In genomic region chr5:14414615-14415515, GRCh38 we compare ENCODE assay signal across 8 cellular contexts.
DNase-seq lines count a peak whose midpoint lies in the region; ATAC-seq and TF ChIP-seq lines count a peak whose summit lies in the region.

No MANE protein-coding gene starts in this region.

- H3K9me3 Mint-ChIP-seq in CD8-positive, alpha-beta memory T cell, result no peaks in the 10 kb centered on the region

- intact Hi-C loops in tibial artery (cut with DNase I; ENCODE audit: low total_unique reads), result no loop called here

- no peak for TF ChIP-seq CTCF in tibial artery (IDR thresholded peaks at IDR 0.05)

- peaks cover 0 to 9% of the 10 kb centered on the region in 2 donors for H3K27me3 Mint-ChIP-seq in CD8-positive, alpha-beta memory T cell

- H3K4me1 ChIP-seq in CD8-positive, alpha-beta memory T cell (ENCODE audit: insufficient read depth, low read length), result peaks cover 31% of the 10 kb centered on the region
- H3K4me1 ChIP-seq in effector memory CD4-positive, alpha-beta T cell (ENCODE audit: control insufficient read depth, insufficient read depth, low read length, poor library complexity, severe bottlenecking), result peaks cover 33% of the 10 kb centered on the region
- no peaks in the 10 kb centered on the region for H3K4me1 ChIP-seq in tibial artery

- H3K27me3 ChIP-seq in CD8-positive, alpha-beta memory T cell (ENCODE audit: insufficient read depth, low read length, poor library complexity, severe bottlenecking), result no peaks in the 10 kb centered on the region
- no peaks in the 10 kb centered on the region for H3K27me3 ChIP-seq in effector memory CD4-positive, alpha-beta T cell (replicated peaks; ENCODE audit: control insufficient read depth, insufficient read depth, low read length, poor library complexity, severe bottlenecking)
- no peaks in the 10 kb centered on the region for H3K27me3 ChIP-seq in tibial artery

- CTCF ChIA-PET in CD8-positive, alpha-beta memory T cell (lab: Charles Lee), result interaction anchor here (1.0 to 1.6 kb wide), 3 partner anchors 14 to 178 kb away, joined by 3 read pairs; no protein-coding TSS in a partner anchor

- no peaks in the 10 kb centered on the region for H3K9me3 ChIP-seq in CD8-positive, alpha-beta memory T cell (ENCODE audit: low read length)
- H3K9me3 ChIP-seq in effector memory CD4-positive, alpha-beta T cell (ENCODE audit: control insufficient read depth, low read length), result no peaks in the 10 kb centered on the region
- no peaks in the 10 kb centered on the region for H3K9me3 ChIP-seq in tibial artery

- no peaks in the 10 kb centered on the region for H3K36me3 ChIP-seq in CD8-positive, alpha-beta memory T cell (ENCODE audit: insufficient read depth, low read length)
- H3K36me3 ChIP-seq in effector memory CD4-positive, alpha-beta T cell (ENCODE audit: control insufficient read depth, insufficient read depth, low read length), result no peaks in the 10 kb centered on the region
- peaks cover 45 to 86% (median 45%) of the 10 kb centered on the region in 3 donors for H3K36me3 ChIP-seq in tibial artery

- ATAC-seq in GM21360 (IDR thresholded peaks at IDR 0.05; ENCODE audit: unreplicated experiment), result peak; percentile 77
- peak; percentile 80 for ATAC-seq in HG03558 (IDR thresholded peaks at IDR 0.05; ENCODE audit: extremely low read depth, unreplicated experiment)
- no peak for ATAC-seq in HG03196 (IDR thresholded peaks at IDR 0.05; ENCODE audit: unreplicated experiment)

- H3K36me3 Mint-ChIP-seq in CD8-positive, alpha-beta memory T cell, result peaks cover 0 to 4% (median 0%) of the 10 kb centered on the region in 3 donors

- peaks cover 34 to 56% (median 42%) of the 10 kb centered on the region in 3 donors for H3K4me1 Mint-ChIP-seq in CD8-positive, alpha-beta memory T cell

- POLR2A ChIA-PET in CD8-positive, alpha-beta memory T cell (lab: Charles Lee), result interaction anchor here (0.6 to 1.0 kb wide), 3 partner anchors 167 to 249 kb away, joined by 3 to 4 read pairs (median 4); no protein-coding TSS in a partner anchor

- peak overlapping the region; percentile 85 to 96 (median 88) for H3K27ac Mint-ChIP-seq in CD8-positive, alpha-beta memory T cell

- peak overlapping the region; percentile 35 to 77 (median 73) for H3K4me3 Mint-ChIP-seq in CD8-positive, alpha-beta memory T cell

- H3K27ac ChIP-seq in CD8-positive, alpha-beta memory T cell (ENCODE audit: low read depth, low read length), result no peak overlapping the region
- H3K27ac ChIP-seq in effector memory CD4-positive, alpha-beta T cell (ENCODE audit: insufficient read depth, low read length, poor library complexity, severe bottlenecking), result peak overlapping the region; percentile 66
- H3K27ac ChIP-seq in tibial artery, result no peak overlapping the region

- no peak overlapping the region for H3K4me3 ChIP-seq in CD8-positive, alpha-beta memory T cell (ENCODE audit: low read length)
- peak overlapping the region; percentile 19 for H3K4me3 ChIP-seq in effector memory CD4-positive, alpha-beta T cell (ENCODE audit: insufficient read depth, low read depth, low read length, poor library complexity, severe bottlenecking)
- H3K4me3 ChIP-seq in tibial artery, result no peak overlapping the region

- DNase-seq in CD8-positive, alpha-beta memory T cell, result peak in 3 of 5 donors; percentile 11 to 52 (median 42)
- no peak for DNase-seq in effector memory CD4-positive, alpha-beta T cell
- DNase-seq in tibial artery (no peak), HuH-7.5 (ENCODE audit: low spot score) (no peak), NCI-H1092 (lab: John Stamatoyannopoulos, UW) (no peak)

Comparison
In these comparisons a context has a peak if more than half of its experiments do, and no peak if none do; other contexts are left out.
1. DNase-seq: peak in CD8-positive, alpha-beta memory T cell (3 of 5); none in effector memory CD4-positive, alpha-beta T cell (0 of 3), tibial artery (0 of 2), HuH-7.5 (single experiment) and NCI-H1092 (single experiment).